1 cellular context compared by ENCODE assay signal in the genomic region with DNA sequence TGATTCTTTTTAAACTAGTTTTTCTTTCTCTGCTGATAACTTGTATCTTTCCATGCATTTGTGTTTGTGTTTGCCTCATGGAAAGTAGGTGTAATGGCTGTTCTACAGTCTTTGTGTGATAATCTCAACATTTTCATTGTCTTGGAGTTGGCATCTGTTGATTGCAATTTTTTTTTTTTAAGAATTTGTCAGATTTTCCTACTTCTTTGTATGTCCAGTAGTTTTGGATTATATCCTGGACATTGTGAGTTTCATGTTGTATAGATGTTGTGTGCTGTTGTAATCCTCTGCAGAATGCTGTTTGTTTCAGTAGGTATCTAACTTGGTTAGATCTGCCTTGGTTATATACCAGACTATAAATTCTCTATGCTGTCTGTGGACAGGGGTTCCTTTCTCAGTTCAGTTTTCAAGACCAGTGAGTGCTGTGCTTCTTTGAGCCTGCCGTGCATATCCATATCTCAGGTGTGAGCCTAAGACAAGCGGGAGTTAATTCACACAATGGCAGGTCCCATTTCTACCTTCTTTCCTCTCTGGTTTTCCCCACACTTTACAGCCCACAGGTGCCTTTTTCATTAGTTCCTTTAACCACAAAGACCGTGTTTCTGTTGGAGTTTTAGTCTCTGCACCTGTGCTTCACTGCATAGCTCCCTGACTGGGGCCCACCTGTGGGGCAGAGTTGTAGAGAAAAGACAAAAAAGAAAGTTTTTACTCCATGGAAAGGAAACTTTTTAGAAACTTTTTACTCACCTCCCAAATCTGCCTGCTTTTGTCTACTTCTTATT.
TF ChIP-seq lines count a peak whose summit lies in the region.

No MANE protein-coding gene starts in this region.

TF ChIP-seq in GM23338, 12 proteins besides CTCF, POLR2A, EP300 and RAD21:
- TF ChIP-seq, protein P1, sequence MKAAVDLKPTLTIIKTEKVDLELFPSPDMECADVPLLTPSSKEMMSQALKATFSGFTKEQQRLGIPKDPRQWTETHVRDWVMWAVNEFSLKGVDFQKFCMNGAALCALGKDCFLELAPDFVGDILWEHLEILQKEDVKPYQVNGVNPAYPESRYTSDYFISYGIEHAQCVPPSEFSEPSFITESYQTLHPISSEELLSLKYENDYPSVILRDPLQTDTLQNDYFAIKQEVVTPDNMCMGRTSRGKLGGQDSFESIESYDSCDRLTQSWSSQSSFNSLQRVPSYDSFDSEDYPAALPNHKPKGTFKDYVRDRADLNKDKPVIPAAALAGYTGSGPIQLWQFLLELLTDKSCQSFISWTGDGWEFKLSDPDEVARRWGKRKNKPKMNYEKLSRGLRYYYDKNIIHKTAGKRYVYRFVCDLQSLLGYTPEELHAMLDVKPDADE (IDR thresholded peaks at IDR 0.05): no peak
- no peak for TF ChIP-seq STAT1 (IDR thresholded peaks at IDR 0.05; ENCODE audit: unreplicated experiment)
- TF ChIP-seq EZH2phosphoT487 (IDR thresholded peaks at IDR 0.05; ENCODE audit: unreplicated experiment): no peak
- TF ChIP-seq NANOG (IDR thresholded peaks at IDR 0.05; ENCODE audit: borderline replicate concordance): no peak
- TF ChIP-seq, protein P2, sequence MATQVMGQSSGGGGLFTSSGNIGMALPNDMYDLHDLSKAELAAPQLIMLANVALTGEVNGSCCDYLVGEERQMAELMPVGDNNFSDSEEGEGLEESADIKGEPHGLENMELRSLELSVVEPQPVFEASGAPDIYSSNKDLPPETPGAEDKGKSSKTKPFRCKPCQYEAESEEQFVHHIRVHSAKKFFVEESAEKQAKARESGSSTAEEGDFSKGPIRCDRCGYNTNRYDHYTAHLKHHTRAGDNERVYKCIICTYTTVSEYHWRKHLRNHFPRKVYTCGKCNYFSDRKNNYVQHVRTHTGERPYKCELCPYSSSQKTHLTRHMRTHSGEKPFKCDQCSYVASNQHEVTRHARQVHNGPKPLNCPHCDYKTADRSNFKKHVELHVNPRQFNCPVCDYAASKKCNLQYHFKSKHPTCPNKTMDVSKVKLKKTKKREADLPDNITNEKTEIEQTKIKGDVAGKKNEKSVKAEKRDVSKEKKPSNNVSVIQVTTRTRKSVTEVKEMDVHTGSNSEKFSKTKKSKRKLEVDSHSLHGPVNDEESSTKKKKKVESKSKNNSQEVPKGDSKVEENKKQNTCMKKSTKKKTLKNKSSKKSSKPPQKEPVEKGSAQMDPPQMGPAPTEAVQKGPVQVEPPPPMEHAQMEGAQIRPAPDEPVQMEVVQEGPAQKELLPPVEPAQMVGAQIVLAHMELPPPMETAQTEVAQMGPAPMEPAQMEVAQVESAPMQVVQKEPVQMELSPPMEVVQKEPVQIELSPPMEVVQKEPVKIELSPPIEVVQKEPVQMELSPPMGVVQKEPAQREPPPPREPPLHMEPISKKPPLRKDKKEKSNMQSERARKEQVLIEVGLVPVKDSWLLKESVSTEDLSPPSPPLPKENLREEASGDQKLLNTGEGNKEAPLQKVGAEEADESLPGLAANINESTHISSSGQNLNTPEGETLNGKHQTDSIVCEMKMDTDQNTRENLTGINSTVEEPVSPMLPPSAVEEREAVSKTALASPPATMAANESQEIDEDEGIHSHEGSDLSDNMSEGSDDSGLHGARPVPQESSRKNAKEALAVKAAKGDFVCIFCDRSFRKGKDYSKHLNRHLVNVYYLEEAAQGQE (IDR thresholded peaks at IDR 0.05; ENCODE audit: unreplicated experiment): no peak
- no peak for TF ChIP-seq POLR2AphosphoS5 (IDR thresholded peaks at IDR 0.05; ENCODE audit: low read depth)
- no peak for TF ChIP-seq EZH2 (IDR thresholded peaks at IDR 0.05; ENCODE audit: low read depth, unreplicated experiment)
- TF ChIP-seq CREB1 (CRISPR knock-in tag; IDR thresholded peaks at IDR 0.05; ENCODE audit: low read depth): no peak
- no peak for TF ChIP-seq ZNF114 (CRISPR knock-in tag; IDR thresholded peaks at IDR 0.05)
- TF ChIP-seq, protein P3, sequence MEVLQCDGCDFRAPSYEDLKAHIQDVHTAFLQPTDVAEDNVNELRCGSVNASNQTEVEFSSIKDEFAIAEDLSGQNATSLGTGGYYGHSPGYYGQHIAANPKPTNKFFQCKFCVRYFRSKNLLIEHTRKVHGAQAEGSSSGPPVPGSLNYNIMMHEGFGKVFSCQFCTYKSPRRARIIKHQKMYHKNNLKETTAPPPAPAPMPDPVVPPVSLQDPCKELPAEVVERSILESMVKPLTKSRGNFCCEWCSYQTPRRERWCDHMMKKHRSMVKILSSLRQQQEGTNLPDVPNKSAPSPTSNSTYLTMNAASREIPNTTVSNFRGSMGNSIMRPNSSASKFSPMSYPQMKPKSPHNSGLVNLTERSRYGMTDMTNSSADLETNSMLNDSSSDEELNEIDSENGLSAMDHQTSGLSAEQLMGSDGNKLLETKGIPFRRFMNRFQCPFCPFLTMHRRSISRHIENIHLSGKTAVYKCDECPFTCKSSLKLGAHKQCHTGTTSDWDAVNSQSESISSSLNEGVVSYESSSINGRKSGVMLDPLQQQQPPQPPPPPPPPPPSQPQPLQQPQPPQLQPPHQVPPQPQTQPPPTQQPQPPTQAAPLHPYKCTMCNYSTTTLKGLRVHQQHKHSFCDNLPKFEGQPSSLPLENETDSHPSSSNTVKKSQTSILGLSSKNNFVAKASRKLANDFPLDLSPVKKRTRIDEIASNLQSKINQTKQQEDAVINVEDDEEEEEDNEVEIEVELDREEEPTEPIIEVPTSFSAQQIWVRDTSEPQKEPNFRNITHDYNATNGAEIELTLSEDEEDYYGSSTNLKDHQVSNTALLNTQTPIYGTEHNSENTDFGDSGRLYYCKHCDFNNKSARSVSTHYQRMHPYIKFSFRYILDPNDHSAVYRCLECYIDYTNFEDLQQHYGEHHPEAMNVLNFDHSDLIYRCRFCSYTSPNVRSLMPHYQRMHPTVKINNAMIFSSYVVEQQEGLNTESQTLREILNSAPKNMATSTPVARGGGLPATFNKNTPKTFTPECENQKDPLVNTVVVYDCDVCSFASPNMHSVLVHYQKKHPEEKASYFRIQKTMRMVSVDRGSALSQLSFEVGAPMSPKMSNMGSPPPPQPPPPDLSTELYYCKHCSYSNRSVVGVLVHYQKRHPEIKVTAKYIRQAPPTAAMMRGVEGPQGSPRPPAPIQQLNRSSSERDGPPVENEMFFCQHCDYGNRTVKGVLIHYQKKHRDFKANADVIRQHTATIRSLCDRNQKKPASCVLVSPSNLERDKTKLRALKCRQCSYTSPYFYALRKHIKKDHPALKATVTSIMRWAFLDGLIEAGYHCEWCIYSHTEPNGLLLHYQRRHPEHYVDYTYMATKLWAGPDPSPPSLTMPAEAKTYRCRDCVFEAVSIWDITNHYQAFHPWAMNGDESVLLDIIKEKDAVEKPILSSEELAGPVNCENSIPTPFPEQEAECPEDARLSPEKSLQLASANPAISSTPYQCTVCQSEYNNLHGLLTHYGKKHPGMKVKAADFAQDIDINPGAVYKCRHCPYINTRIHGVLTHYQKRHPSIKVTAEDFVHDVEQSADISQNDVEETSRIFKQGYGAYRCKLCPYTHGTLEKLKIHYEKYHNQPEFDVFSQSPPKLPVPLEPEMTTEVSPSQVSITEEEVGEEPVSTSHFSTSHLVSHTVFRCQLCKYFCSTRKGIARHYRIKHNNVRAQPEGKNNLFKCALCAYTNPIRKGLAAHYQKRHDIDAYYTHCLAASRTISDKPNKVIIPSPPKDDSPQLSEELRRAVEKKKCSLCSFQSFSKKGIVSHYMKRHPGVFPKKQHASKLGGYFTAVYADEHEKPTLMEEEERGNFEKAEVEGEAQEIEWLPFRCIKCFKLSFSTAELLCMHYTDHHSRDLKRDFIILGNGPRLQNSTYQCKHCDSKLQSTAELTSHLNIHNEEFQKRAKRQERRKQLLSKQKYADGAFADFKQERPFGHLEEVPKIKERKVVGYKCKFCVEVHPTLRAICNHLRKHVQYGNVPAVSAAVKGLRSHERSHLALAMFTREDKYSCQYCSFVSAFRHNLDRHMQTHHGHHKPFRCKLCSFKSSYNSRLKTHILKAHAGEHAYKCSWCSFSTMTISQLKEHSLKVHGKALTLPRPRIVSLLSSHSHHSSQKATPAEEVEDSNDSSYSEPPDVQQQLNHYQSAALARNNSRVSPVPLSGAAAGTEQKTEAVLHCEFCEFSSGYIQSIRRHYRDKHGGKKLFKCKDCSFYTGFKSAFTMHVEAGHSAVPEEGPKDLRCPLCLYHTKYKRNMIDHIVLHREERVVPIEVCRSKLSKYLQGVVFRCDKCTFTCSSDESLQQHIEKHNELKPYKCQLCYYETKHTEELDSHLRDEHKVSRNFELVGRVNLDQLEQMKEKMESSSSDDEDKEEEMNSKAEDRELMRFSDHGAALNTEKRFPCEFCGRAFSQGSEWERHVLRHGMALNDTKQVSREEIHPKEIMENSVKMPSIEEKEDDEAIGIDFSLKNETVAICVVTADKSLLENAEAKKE (CRISPR knock-in tag; IDR thresholded peaks at IDR 0.05): no peak
- TF ChIP-seq JUNB (IDR thresholded peaks at IDR 0.05; ENCODE audit: unreplicated experiment): no peak
- no peak for TF ChIP-seq ZNF331 (CRISPR knock-in tag; IDR thresholded peaks at IDR 0.05; ENCODE audit: low read depth)
